13 cellular contexts compared by ENCODE assay signal in genomic region chr6:159170999-159171712, GRCh38. TPM values are rescaled to one million over a fixed set of nuclear protein-coding genes. Genes with fewer than 3 reads are reported as not detected.
DNase-seq lines count a peak whose midpoint lies in the region; ATAC-seq, FAIRE-seq and TF ChIP-seq lines count a peak whose summit lies in the region.
"Had no signal": no experiment of that assay in that cellular context is flagged by ENCODE, and none has a peak within 500 bp of the region (broad histone marks: within the 10 kb centered on the region; RNA-seq: fewer than 3 reads in every experiment).

No MANE protein-coding gene starts in this region.

- H3K27ac ChIP-seq in cardiac muscle cell = no peak overlapping the region
- H3K27ac ChIP-seq: HL-60 had no signal

- ATAC-seq in activated T-helper 17 cell treated with anti-CD3 and anti-CD28 coated beads, Interleukin-2, amount 50 U/mL, for 72 hours (replicated peaks) = no peak
- no peak for ATAC-seq in HG03139 (IDR thresholded peaks at IDR 0.05; ENCODE audit: unreplicated experiment)
- ATAC-seq: activated CD8-positive, alpha-beta memory T cell treated with anti-CD3 and anti-CD28 coated beads, Interleukin-2, amount 10 ng/mL, durations not matched to agents 7 days and 5 days had no signal

- DNase-seq in ELF-1 (ENCODE audit: low read depth, low spot score) (peak; percentile 9), cardiac muscle cell (ENCODE audit: low read depth in 1 of 2, low spot score in 1 of 2) (peak; percentile 8 to 81), renal cortical epithelial cell (ENCODE audit: low read depth) (peak; percentile 47), NCI-H2227 treated with DMSO at 0.1 percent for 48 hours (lab: John Stamatoyannopoulos, UW) (no peak), RCC 7860 (ENCODE audit: low spot score) (no peak), HTR-8/SVneo (ENCODE audit: insufficient read length, low spot score) (no peak)
- DNase-seq: activated CD8-positive, alpha-beta memory T cell treated with anti-CD3 and anti-CD28 coated beads, Interleukin-2, amount 10 ng/mL, durations not matched to agents 7 days and 5 days; glutamatergic neuron; stimulated activated naive CD4-positive, alpha-beta T cell treated with Interleukin-2 at 50 U/mL for 16 hours had no signal

- H3K36me3 Mint-ChIP-seq in activated T-helper 17 cell treated with anti-CD3 and anti-CD28 coated beads, Interleukin-2, amount 50 U/mL, for 72 hours (ENCODE audit: low read depth) = no peaks in the 10 kb centered on the region
- H3K36me3 Mint-ChIP-seq: activated CD8-positive, alpha-beta memory T cell treated with anti-CD3 and anti-CD28 coated beads, Interleukin-2, amount 10 ng/mL, durations not matched to agents 7 days and 5 days had no signal

- peaks cover 97% of the 10 kb centered on the region for H3K27me3 ChIP-seq in cardiac muscle cell

- H3K9me3 Mint-ChIP-seq in activated T-helper 17 cell treated with anti-CD3 and anti-CD28 coated beads, Interleukin-2, amount 50 U/mL, for 72 hours = no peaks in the 10 kb centered on the region

- no peak overlapping the region for H3K27ac Mint-ChIP-seq in activated T-helper 17 cell treated with anti-CD3 and anti-CD28 coated beads, Interleukin-2, amount 50 U/mL, for 72 hours
- H3K27ac Mint-ChIP-seq: activated CD8-positive, alpha-beta memory T cell treated with anti-CD3 and anti-CD28 coated beads, Interleukin-2, amount 10 ng/mL, durations not matched to agents 7 days and 5 days had no signal

- no peak overlapping the region for H3K4me3 ChIP-seq in cardiac muscle cell

- FAIRE-seq in RCC 7860 (lab: Jason Lieb, UNC) (no peak), HTR-8/SVneo (lab: Jason Lieb, UNC) (no peak)

- H3K27me3 Mint-ChIP-seq in activated T-helper 17 cell treated with anti-CD3 and anti-CD28 coated beads, Interleukin-2, amount 50 U/mL, for 72 hours = peaks cover 53% of the 10 kb centered on the region

- H3K4me1 ChIP-seq in cardiac muscle cell (ENCODE audit: low read depth) = no peaks in the 10 kb centered on the region

- no peak for TF ChIP-seq CTCF in cardiac muscle cell (IDR thresholded peaks at IDR 0.05; ENCODE audit: low read depth, low read length)

- H3K4me1 Mint-ChIP-seq in activated T-helper 17 cell treated with anti-CD3 and anti-CD28 coated beads, Interleukin-2, amount 50 U/mL, for 72 hours = peaks cover 8% of the 10 kb centered on the region

- H3K36me3 ChIP-seq in cardiac muscle cell = no peaks in the 10 kb centered on the region

- no peaks in the 10 kb centered on the region for H3K9me3 ChIP-seq in cardiac muscle cell (ENCODE audit: low read depth)

- peak overlapping the region; percentile 72 for H3K4me3 Mint-ChIP-seq in activated T-helper 17 cell treated with anti-CD3 and anti-CD28 coated beads, Interleukin-2, amount 50 U/mL, for 72 hours

RNA-seq across cellular contexts. Expression of gene FNDC1, which starts 2.0 kb away (rescaled TPM):
- total RNA-seq in activated T-helper 17 cell treated with anti-CD3 and anti-CD28 coated beads, Interleukin-2, amount 50 U/mL, for 72 hours = not detected
- total RNA-seq in cardiac muscle cell (0.25 and 0.30 TPM in 2 replicates), renal cortical epithelial cell (0.10 TPM in 1 of 2 replicates, not detected in the other)
- not detected in 2 replicates for polyA plus RNA-seq in cardiac muscle cell
- total RNA-seq: activated CD8-positive, alpha-beta memory T cell treated with anti-CD3 and anti-CD28 coated beads, Interleukin-2, amount 10 ng/mL, durations not matched to agents 7 days and 5 days; T-helper 2 cell treated with Interferon-gamma antibody and Interleukin-4, amounts not matched to agents 100 ng/mL and 5 ng/mL, for 36 hours had no signal

Comparison
In these comparisons a context has a peak if more than half of its experiments do, and no peak if none do; other contexts are left out.
1. DNase-seq: peak in ELF-1 (single experiment), cardiac muscle cell (2 of 2) and renal cortical epithelial cell (single experiment); none in NCI-H2227 treated with DMSO at 0.1 percent for 48 hours (single experiment), RCC 7860 (single experiment) and HTR-8/SVneo (single experiment).